Comparison of ENCODE assay signal across 5 cellular contexts in the genomic region with DNA sequence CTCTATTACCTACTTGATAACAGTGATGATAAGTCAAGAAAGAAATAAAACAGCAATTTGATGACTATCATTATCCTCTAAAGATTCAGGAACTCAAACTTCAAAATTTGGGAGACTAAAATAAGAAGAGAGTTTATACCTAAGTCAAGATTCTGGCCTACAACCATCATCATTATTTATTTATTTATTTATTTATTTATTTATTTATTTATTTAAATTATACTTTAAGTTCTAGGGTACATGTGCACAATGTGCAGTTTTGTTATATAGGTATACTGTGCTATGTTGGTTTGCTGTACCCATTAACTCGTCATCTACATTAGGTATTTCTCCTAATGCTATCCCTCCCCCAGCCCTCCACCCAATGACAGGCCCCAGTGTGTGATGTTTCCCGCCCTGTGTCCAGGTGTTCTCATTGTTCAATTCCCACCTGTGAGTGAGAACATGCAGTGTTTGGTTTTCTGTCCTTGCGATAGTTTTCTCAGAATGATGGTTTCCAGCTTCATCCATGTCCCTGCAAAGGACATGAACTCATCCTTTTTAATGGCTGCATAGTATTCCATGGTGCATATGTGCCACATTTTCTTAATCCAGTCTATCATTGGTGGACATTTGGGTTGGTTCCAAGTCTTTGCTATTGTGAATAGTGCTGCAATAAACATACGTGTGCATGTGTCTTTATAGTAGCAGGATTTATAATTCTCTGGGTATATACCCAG. TPM values are rescaled to one million over a fixed set of nuclear protein-coding genes. Genes with fewer than 3 reads are reported as not detected.
DNase-seq lines count a peak whose midpoint lies in the region; ATAC-seq, FAIRE-seq and TF ChIP-seq lines count a peak whose summit lies in the region.
"Not testable (repeated sequence)": the region's sequence is repeated elsewhere in the genome, so short reads cannot be mapped to it uniquely, and the experiment has no call there.

No MANE protein-coding gene starts in this region.

- H3K9me3 Mint-ChIP-seq in HFFc6, result not testable (repeated sequence)

- 93% methylated on average over 4 of the region's 4 CpGs for WGBS in A549 (ENCODE audit: missing lambda C conversion rate)

- H3K36me3 ChIP-seq in HCT116 (ENCODE audit: control insufficient read depth in 1 of 2, insufficient read depth in 2 of 2, low read length in 2 of 2); Karpas-422 (ENCODE audit: insufficient read depth, low read length): not testable (repeated sequence)

- H3K27ac ChIP-seq in A549 (peak overlapping the region; percentile 39 to 77; a peak in 5 of 6 replicates), Karpas-422 (ENCODE audit: low read length) (peak overlapping the region; percentile 69)
- not testable (repeated sequence) for H3K27ac ChIP-seq in HCT116 (ENCODE audit: low read depth, low read length)

- not testable (repeated sequence) for H3K79me2 ChIP-seq in HCT116 (ENCODE audit: insufficient read depth, low read length); Karpas-422 (ENCODE audit: low read length)

- intact Hi-C loops in HCT116 (cut with micrococcal nuclease), result not testable (repeated sequence)

- TF ChIP-seq RAD21 in A549 (conservative IDR thresholded peaks at IDR 0.05 in 1 of 2, IDR thresholded peaks at IDR 0.05 in 1 of 2); HCT116 (IDR thresholded peaks at IDR 0.05; ENCODE audit: low read depth): not testable (repeated sequence)

- not testable (repeated sequence) for TF ChIP-seq EP300 in A549 (IDR thresholded peaks at IDR 0.05)

- TF ChIP-seq CTCF in A549 (IDR thresholded peaks at IDR 0.05); HCT116 (IDR thresholded peaks at IDR 0.05 in 2 of 3, conservative IDR thresholded peaks at IDR 0.05 in 1 of 3; ENCODE audit: borderline replicate concordance in 1 of 3, insufficient read depth in 1 of 3, low read depth in 2 of 3, low read length in 2 of 3); HFFc6 (IDR thresholded peaks at IDR 0.05): not testable (repeated sequence)

- TF ChIP-seq POLR2A in A549 (IDR thresholded peaks at IDR 0.05; ENCODE audit: low read length); HCT116 (IDR thresholded peaks at IDR 0.05; ENCODE audit: borderline replicate concordance, extremely low read depth, insufficient read depth, insufficient read length): not testable (repeated sequence)

- BruUV-seq in HCT116 (replicated peaks; lab: Mats Ljungman, UMichigan), result not testable (repeated sequence)

- CTCF ChIA-PET in A549 (lab: Yijun Ruan, JAX), result interaction anchor here (15.3 kb wide), 1 partner anchor 28 kb away, joined by 168 read pairs; no protein-coding TSS in a partner anchor
- CTCF ChIA-PET in HCT116 (lab: Charles Lee), result not testable (repeated sequence)

- H3K4me1 Mint-ChIP-seq in HFFc6 (ENCODE audit: low read depth), result peaks cover 67% of the 10 kb centered on the region

- DNase-seq in A549 (ENCODE audit: low read depth in 1 of 2, low spot score in 1 of 2); HCT116 (ENCODE audit: low read depth, low spot score); HFFc6; Karpas-422: not testable (repeated sequence)

- not testable (repeated sequence) for H4K20me1 ChIP-seq in HCT116 (ENCODE audit: insufficient read depth); Karpas-422 (ENCODE audit: insufficient read depth, low read depth, low read length)

- H3K9me3 ChIP-seq in A549; HCT116 (ENCODE audit: control insufficient read depth in 1 of 2, insufficient read depth in 1 of 2, low read depth in 1 of 2, low read length in 2 of 2); Karpas-422 (ENCODE audit: low read length): not testable (repeated sequence)

- H3K9me2 ChIP-seq in HCT116 (ENCODE audit: insufficient read depth); Karpas-422 (replicated peaks; ENCODE audit: insufficient read depth, low read length): not testable (repeated sequence)

- not testable (repeated sequence) for H3K27me3 ChIP-seq in HCT116 (ENCODE audit: insufficient read depth, low read length); Karpas-422 (ENCODE audit: low read length)

- H3K4me2 ChIP-seq in A549; HCT116 (ENCODE audit: low read length); Karpas-422 (ENCODE audit: low read depth, low read length, poor library complexity, severe bottlenecking): not testable (repeated sequence)

- 0 out of 2 replicates have a peak overlapping the region, but pooled peaks have one; percentile 13 for H3K27ac Mint-ChIP-seq in HFFc6

- not testable (repeated sequence) for H3K4me3 ChIP-seq in A549; HCT116 (replicated peaks in 1 of 2; ENCODE audit: low read depth in 1 of 2, low read length in 2 of 2); Karpas-422 (ENCODE audit: low read length)

- RAD21 ChIA-PET in HCT116 (lab: Charles Lee; ENCODE audit: low non-redundant PET in 1 of 2, low total read pairs in 2 of 2, uncharacterized antibody in 2 of 2, unreplicated experiment in 2 of 2), result not testable (repeated sequence)

- H3K27me3 Mint-ChIP-seq in HFFc6 (ENCODE audit: insufficient read depth), result not testable (repeated sequence)

- ATAC-seq in A549, HCT116: not testable (repeated sequence)

- POLR2A ChIA-PET in A549 (lab: Yijun Ruan, JAX), result interaction anchor here (5.7 kb wide), 1 partner anchor 23 kb away, joined by 103 read pairs; a partner anchor contains a TSS
- POLR2A ChIA-PET in HCT116 (lab: Charles Lee), result not testable (repeated sequence)

- peaks cover 65% of the 10 kb centered on the region for H3K4me1 ChIP-seq in A549
- H3K4me1 ChIP-seq in HCT116 (ENCODE audit: control insufficient read depth in 1 of 2, insufficient read depth in 2 of 2, low read length in 2 of 2), result peaks cover 36 to 48% of the 10 kb centered on the region in 2 experiments
- H3K4me1 ChIP-seq in Karpas-422 (ENCODE audit: low read length), result peaks cover 79% of the 10 kb centered on the region

- H3K9ac ChIP-seq in HCT116 (ENCODE audit: low read length); Karpas-422 (ENCODE audit: low read length): not testable (repeated sequence)

- H3K36me3 Mint-ChIP-seq in HFFc6 (ENCODE audit: low read depth), result not testable (repeated sequence)

- H2AFZ ChIP-seq in HCT116 (ENCODE audit: low read depth, low read length, poor library complexity, severe bottlenecking), result peak overlapping the region; percentile 45
- H2AFZ ChIP-seq in Karpas-422 (ENCODE audit: low read length), result not testable (repeated sequence)

- peak; percentile 7 for FAIRE-seq in A549 (lab: Jason Lieb, UNC)
- FAIRE-seq in TTC549 (lab: Jason Lieb, UNC), result peak; percentile 61

- not testable (repeated sequence) for H3K4me3 Mint-ChIP-seq in HFFc6

TF ChIP-seq in A549, 52 proteins besides CTCF, POLR2A, EP300 and RAD21:
- peak; percentile 63; the same call in 1 of the 2 replicates for TF ChIP-seq KDM1A (IDR thresholded peaks at IDR 0.05; ENCODE audit: low read depth)
- peak; percentile 32; the same call in 1 of the 2 replicates for TF ChIP-seq HDAC2 (IDR thresholded peaks at IDR 0.05)
- TF ChIP-seq ZC3H11A (IDR thresholded peaks at IDR 0.05), result peak; percentile 98
- TF ChIP-seq CHD4 (IDR thresholded peaks at IDR 0.05; ENCODE audit: borderline replicate concordance), result 0 out of 2 replicates have a peak, but pooled peaks have one; percentile 17

RNA-seq across cellular contexts. Expression of a gene that starts 20.2 kb away (rescaled TPM):
- polyA plus RNA-seq in A549 (2011; rRNA removed) (1,667 and 2,408 TPM in 2 replicates), A549 (2017; fragmentation: RNase III; extraction: RNeasy Plus Mini Kit Qiagen cat#74134 plus additional on column Dnase treatment) (1,270 to 1,281 TPM (median 1,270 TPM) in 3 replicates)
- polyA plus RNA-seq in A549 (2012; cell fraction: cytosol; rRNA removed), result 320 and 370 TPM in 2 replicates
- polyA plus RNA-seq in A549 (2012; cell fraction: nucleus; rRNA removed), result 214 and 381 TPM in 2 replicates
- polyA minus RNA-seq in A549 (2011; rRNA and poly(A)+ RNA removed), result 799 and 821 TPM in 2 replicates
- total RNA-seq in HCT116 (2021; ENCODE audit: unreplicated experiment), result 366 TPM
- 200 and 253 TPM in 2 replicates for polyA plus RNA-seq in HCT116 (2012)
- 1,000 to 10,000 TPM; 1,442 to 1,960 (median 1,623) TPM for total RNA-seq in HFFc6 (2021; fragmentation: NEBNext Ultra II Directional; extraction: Animal tissue kit (Norgen Biotek cat#: 25700))
- 526 and 559 TPM in 2 replicates for total RNA-seq in Karpas-422 (2014; rRNA removed; shearing (Covaris generic); ENCODE audit: low replicate concordance)
